ENCODE assay signal across 8 cellular contexts in genomic region chr4:72522440-72522839, GRCh38. TPM values are rescaled to one million over a fixed set of nuclear protein-coding genes. Genes with fewer than 3 reads are reported as not detected.
"Had no signal": no experiment of that assay in that cellular context is flagged by ENCODE, and none has a peak within 500 bp of the region (broad histone marks: within the 10 kb centered on the region; RNA-seq: fewer than 3 reads in every experiment).

No MANE protein-coding gene starts in this region.

- H3K4me1 Mint-ChIP-seq: GM23338, H9 had no signal

- ATAC-seq: GM23338 had no signal

- H3K27ac Mint-ChIP-seq: GM23338, H9 had no signal

- H3K4me2 ChIP-seq: GM23338 had no signal

- H3K4me3 Mint-ChIP-seq: GM23338, H9 had no signal

- H3K4me3 ChIP-seq: GM23338 had no signal

- FAIRE-seq: H1, H54, HTR-8/SVneo had no signal

- DNase-seq: H9, HCEC 1CT, IMR-90 had no signal

- H2AFZ ChIP-seq: GM23338 had no signal

RNA-seq across cellular contexts. Expression of gene ADAMTS3, which starts 46.6 kb away (rescaled TPM):
- total RNA-seq: HT-29 had no signal
